Comparison of ENCODE assay signal across 1 cellular context in the genomic region with DNA sequence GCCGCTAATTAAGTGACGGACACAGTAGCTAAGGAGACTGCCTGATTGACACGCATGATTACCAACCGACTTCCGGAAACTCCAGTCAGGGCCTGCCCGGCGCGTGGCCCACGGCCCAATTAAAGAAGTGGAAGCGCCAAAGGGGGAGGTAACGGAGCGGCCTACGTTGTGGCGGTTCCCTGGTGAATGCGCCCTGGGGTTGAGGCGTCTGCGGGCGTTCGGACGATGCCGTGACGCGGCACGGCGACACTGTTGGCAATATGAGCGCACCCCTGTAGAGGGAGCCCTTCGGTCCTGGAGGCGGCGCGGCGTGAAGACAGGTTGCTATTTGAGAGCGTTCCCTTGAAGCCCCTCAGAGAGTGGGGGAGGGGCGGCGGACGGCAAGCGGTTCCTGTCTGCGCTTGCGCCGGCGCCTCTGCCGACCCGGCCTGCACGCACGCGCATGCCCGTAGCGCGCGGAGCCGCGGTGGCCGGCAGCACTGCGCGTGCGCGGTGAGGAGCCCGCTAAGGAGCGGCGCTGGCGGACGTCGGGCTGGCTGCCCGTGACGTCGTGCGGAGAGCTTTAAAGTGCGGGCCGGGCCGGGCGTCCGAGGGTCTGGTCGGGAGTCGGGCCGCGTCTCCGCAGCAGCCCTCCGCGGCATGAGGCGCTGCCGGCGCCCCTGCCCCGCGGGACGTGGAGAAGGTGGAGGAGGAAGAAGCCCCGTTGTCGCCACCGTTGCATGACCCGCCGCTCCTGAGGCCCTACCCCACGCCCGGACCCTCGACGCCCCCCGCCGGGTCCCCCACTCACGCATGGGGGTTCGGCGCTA.
TF ChIP-seq lines count a peak whose summit lies in the region.

Gene ALKBH5 (plus strand): TSS at position 495 of the 809 bp plus-strand sequence. CDS start 416 bp downstream, outside the sequence.

TF ChIP-seq in K562, 482 proteins besides CTCF, POLR2A, EP300 and RAD21 (continued from another document and continues in another):
- TF ChIP-seq, protein P1, sequence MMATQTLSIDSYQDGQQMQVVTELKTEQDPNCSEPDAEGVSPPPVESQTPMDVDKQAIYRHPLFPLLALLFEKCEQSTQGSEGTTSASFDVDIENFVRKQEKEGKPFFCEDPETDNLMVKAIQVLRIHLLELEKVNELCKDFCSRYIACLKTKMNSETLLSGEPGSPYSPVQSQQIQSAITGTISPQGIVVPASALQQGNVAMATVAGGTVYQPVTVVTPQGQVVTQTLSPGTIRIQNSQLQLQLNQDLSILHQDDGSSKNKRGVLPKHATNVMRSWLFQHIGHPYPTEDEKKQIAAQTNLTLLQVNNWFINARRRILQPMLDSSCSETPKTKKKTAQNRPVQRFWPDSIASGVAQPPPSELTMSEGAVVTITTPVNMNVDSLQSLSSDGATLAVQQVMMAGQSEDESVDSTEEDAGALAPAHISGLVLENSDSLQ (IDR thresholded peaks at IDR 0.05): peak; percentile 100
- TF ChIP-seq ARID1B (IDR thresholded peaks at IDR 0.05) (no peak), STAG1 (CRISPR knock-in tag; IDR thresholded peaks at IDR 0.05; ENCODE audit: borderline replicate concordance) (no peak), FOXK1 (CRISPR knock-in tag; IDR thresholded peaks at IDR 0.05; ENCODE audit: borderline replicate concordance) (peak; percentile 69; the same call in 1 of the 2 replicates), ZZZ3 (IDR thresholded peaks at IDR 0.05) (no peak), ELF1 (tag; IDR thresholded peaks at IDR 0.05) (peak; percentile 49; the same call in 1 of the 2 replicates), RBM25 (IDR thresholded peaks at IDR 0.05; ENCODE audit: low read depth, low read length, severe bottlenecking) (peak; percentile 88), PBX2 (CRISPR knock-in tag; IDR thresholded peaks at IDR 0.05; ENCODE audit: low read depth) (peak; percentile 96), PBX2 (tag; conservative IDR thresholded peaks at IDR 0.05; ENCODE audit: low read depth) (peak; percentile 99), NFYB (IDR thresholded peaks at IDR 0.05; ENCODE audit: extremely low read depth, insufficient read length) (peak; percentile 48), ZKSCAN1 (IDR thresholded peaks at IDR 0.05; ENCODE audit: low read depth, low read length) (0 out of 2 replicates have a peak, but pooled peaks have one; percentile 34), RREB1 (CRISPR knock-in tag; IDR thresholded peaks at IDR 0.05) (no peak), ESRRA (IDR thresholded peaks at IDR 0.05; ENCODE audit: borderline replicate concordance, low read depth) (0 out of 2 replicates have a peak, but pooled peaks have one; percentile 18), TAF1 (IDR thresholded peaks at IDR 0.05; ENCODE audit: control insufficient read depth, extremely low read depth, insufficient read depth, low read length, severe bottlenecking) (peak; percentile 14), DIDO1 (tag; IDR thresholded peaks at IDR 0.05; ENCODE audit: low read depth) (no peak), NONO (IDR thresholded peaks at IDR 0.05; ENCODE audit: low read depth in 2 of 2, low read length in 1 of 2) (peak; percentile 21 to 81; a peak in 1 of 4 replicates), L3MBTL2 (IDR thresholded peaks at IDR 0.05) (peak; percentile 62; the same call in 1 of the 2 replicates), FOXP4 (CRISPR knock-in tag; IDR thresholded peaks at IDR 0.05; ENCODE audit: borderline replicate concordance) (peak; percentile 25; the same call in 1 of the 2 replicates), NFIC (IDR thresholded peaks at IDR 0.05) (0 out of 2 replicates have a peak, but pooled peaks have one; percentile 17), POLR2G (IDR thresholded peaks at IDR 0.05; ENCODE audit: low read depth, low read length) (peak; percentile 83), ZBTB7A (IDR thresholded peaks at IDR 0.05; ENCODE audit: borderline replicate concordance, control insufficient read depth, low read depth, low read length) (peak; percentile 75; the same call in 1 of the 2 replicates), ZNF184 (CRISPR knock-in tag; IDR thresholded peaks at IDR 0.05) (no peak), PCBP1 (IDR thresholded peaks at IDR 0.05; ENCODE audit: low read depth, low read length, poor library complexity, severe bottlenecking) (peak; percentile 78), RBFOX2 (IDR thresholded peaks at IDR 0.05; ENCODE audit: low read depth, low read length) (peak; percentile 76), TEAD1 (CRISPR knock-in tag; IDR thresholded peaks at IDR 0.05) (no peak), HNRNPLL (IDR thresholded peaks at IDR 0.05; ENCODE audit: low read depth, low read length, poor library complexity, severe bottlenecking) (peak; percentile 73), GABPA (tag; conservative IDR thresholded peaks at IDR 0.05; ENCODE audit: low read depth) (peak; percentile 62; the same call in 1 of the 2 replicates), MYC (IDR thresholded peaks at IDR 0.05; ENCODE audit: low read depth, low read length) (peak; percentile 44; the same call in 1 of the 2 replicates), MYC (CRISPR knock-in tag; IDR thresholded peaks at IDR 0.05; ENCODE audit: borderline replicate concordance, low read depth) (no peak), SPI1 (IDR thresholded peaks at IDR 0.05; ENCODE audit: borderline replicate concordance, low read depth, low read length) (0 out of 2 replicates have a peak, but pooled peaks have one; percentile 24), USF1 (CRISPR knock-in tag; IDR thresholded peaks at IDR 0.05) (peak; percentile 78), ZNF197 (CRISPR knock-in tag; IDR thresholded peaks at IDR 0.05; ENCODE audit: low read depth) (0 out of 2 replicates have a peak, but pooled peaks have one; percentile 4), CREB1 (IDR thresholded peaks at IDR 0.05) (peak; percentile 83), CREB1 (CRISPR knock-in tag; IDR thresholded peaks at IDR 0.05) (peak; percentile 80; the same call in 1 of the 2 replicates)
- TF ChIP-seq, protein P2, sequence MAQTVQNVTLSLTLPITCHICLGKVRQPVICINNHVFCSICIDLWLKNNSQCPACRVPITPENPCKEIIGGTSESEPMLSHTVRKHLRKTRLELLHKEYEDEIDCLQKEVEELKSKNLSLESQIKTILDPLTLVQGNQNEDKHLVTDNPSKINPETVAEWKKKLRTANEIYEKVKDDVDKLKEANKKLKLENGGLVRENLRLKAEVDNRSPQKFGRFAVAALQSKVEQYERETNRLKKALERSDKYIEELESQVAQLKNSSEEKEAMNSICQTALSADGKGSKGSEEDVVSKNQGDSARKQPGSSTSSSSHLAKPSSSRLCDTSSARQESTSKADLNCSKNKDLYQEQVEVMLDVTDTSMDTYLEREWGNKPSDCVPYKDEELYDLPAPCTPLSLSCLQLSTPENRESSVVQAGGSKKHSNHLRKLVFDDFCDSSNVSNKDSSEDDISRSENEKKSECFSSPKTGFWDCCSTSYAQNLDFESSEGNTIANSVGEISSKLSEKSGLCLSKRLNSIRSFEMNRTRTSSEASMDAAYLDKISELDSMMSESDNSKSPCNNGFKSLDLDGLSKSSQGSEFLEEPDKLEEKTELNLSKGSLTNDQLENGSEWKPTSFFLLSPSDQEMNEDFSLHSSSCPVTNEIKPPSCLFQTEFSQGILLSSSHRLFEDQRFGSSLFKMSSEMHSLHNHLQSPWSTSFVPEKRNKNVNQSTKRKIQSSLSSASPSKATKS (CRISPR knock-in tag; IDR thresholded peaks at IDR 0.05): no peak
- TF ChIP-seq, protein P3, sequence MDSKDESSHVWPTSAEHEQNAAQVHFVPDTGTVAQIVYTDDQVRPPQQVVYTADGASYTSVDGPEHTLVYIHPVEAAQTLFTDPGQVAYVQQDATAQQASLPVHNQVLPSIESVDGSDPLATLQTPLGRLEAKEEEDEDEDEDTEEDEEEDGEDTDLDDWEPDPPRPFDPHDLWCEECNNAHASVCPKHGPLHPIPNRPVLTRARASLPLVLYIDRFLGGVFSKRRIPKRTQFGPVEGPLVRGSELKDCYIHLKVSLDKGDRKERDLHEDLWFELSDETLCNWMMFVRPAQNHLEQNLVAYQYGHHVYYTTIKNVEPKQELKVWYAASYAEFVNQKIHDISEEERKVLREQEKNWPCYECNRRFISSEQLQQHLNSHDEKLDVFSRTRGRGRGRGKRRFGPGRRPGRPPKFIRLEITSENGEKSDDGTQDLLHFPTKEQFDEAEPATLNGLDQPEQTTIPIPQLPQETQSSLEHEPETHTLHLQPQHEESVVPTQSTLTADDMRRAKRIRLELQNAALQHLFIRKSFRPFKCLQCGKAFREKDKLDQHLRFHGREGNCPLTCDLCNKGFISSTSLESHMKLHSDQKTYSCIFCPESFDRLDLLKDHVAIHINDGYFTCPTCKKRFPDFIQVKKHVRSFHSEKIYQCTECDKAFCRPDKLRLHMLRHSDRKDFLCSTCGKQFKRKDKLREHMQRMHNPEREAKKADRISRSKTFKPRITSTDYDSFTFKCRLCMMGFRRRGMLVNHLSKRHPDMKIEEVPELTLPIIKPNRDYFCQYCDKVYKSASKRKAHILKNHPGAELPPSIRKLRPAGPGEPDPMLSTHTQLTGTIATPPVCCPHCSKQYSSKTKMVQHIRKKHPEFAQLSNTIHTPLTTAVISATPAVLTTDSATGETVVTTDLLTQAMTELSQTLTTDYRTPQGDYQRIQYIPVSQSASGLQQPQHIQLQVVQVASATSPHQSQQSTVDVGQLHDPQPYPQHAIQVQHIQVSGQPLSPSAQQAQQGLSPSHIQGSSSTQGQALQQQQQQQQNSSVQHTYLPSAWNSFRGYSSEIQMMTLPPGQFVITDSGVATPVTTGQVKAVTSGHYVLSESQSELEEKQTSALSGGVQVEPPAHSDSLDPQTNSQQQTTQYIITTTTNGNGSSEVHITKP (IDR thresholded peaks at IDR 0.05; ENCODE audit: partially characterized antibody): peak; percentile 90
